17 cellular contexts compared by ENCODE assay signal in genomic region chr2:127645395-127646291, GRCh38. TPM values are rescaled to one million over a fixed set of nuclear protein-coding genes. Genes with fewer than 3 reads are reported as not detected.
DNase-seq lines count a peak whose midpoint lies in the region; ATAC-seq and TF ChIP-seq lines count a peak whose summit lies in the region.
"Had no signal": no experiment of that assay in that cellular context is flagged by ENCODE, and none has a peak within 500 bp of the region (broad histone marks: within the 10 kb centered on the region; RNA-seq: fewer than 3 reads in every experiment).

Gene GPR17 (plus strand): TSS chr2:127646153. CDS start chr2:127650736, 4,583 bp downstream.

- H3K27me3 Mint-ChIP-seq in naive thymus-derived CD4-positive, alpha-beta T cell, result no peaks in the 10 kb centered on the region
- H3K27me3 Mint-ChIP-seq: activated CD4-positive, alpha-beta memory T cell treated with anti-CD3 and anti-CD28 coated beads for 36 hours; activated naive CD8-positive, alpha-beta T cell treated with anti-CD3 and anti-CD28 coated beads for 36 hours; effector memory CD8-positive, alpha-beta T cell had no signal

- peak within 1 kb of the TSS; percentile 55 for H3K27ac ChIP-seq in PC-3 (ENCODE audit: low read length)
- H3K27ac ChIP-seq in esophagus muscularis mucosa (replicated peaks in 1 of 4), result peak within 1 kb of the TSS; percentile 79 to 84 (median 80)
- no peak within 1 kb of the TSS for H3K27ac ChIP-seq in naive thymus-derived CD4-positive, alpha-beta T cell (ENCODE audit: low read depth, low read length)
- peak within 1 kb of the TSS in 2 of 3 donors; percentile 17 to 36 for H3K27ac ChIP-seq in thyroid gland
- no peak within 1 kb of the TSS for H3K27ac ChIP-seq in body of pancreas
- H3K27ac ChIP-seq: HL-60 had no signal

- intact Hi-C loops in PC-3 (cut with micrococcal nuclease), result loop anchor here (10.0 kb wide), 1 partner anchor 451 kb away; no protein-coding TSS in a partner anchor
- intact Hi-C loops in esophagus muscularis mucosa (cut with DNase I), result loop anchor here (5.0 kb wide), 1 partner anchor 37 kb away; no protein-coding TSS in a partner anchor
- intact Hi-C loops in naive thymus-derived CD4-positive, alpha-beta T cell (cut with micrococcal nuclease), result no loop called here
- intact Hi-C loops in thyroid gland (cut with DNase I), result no loop called here
- intact Hi-C loops in body of pancreas (cut with DNase I), result no loop called here

- DNase-seq in PC-3 (no peak), esophagus muscularis mucosa (ENCODE audit: extremely low spot score) (no peak), thyroid gland (no peak), NCI-H2029 treated with DMSO at 0.1 percent for 48 hours (lab: John Stamatoyannopoulos, UW) (no peak), body of pancreas (no peak)
- no peak for DNase-seq in naive thymus-derived CD4-positive, alpha-beta T cell
- DNase-seq: activated CD4-positive, alpha-beta memory T cell treated with anti-CD3 and anti-CD28 coated beads for 36 hours; activated naive CD8-positive, alpha-beta T cell treated with anti-CD3 and anti-CD28 coated beads for 36 hours; DMS153; effector memory CD8-positive, alpha-beta T cell; NCI-H1048; stimulated activated CD4-positive, alpha-beta T cell treated with anti-CD3 and anti-CD28 coated beads, Interleukin-4, amount 100 ng/mL, for 24 hours; T-helper 2 cell had no signal

- BruUV-seq in PC-3 (replicated peaks; lab: Mats Ljungman, UMichigan), result no TSS peak

- POLR2A ChIA-PET in PC-3 (lab: Charles Lee; ENCODE audit: unreplicated experiment), result no interaction called here
- POLR2A ChIA-PET in naive thymus-derived CD4-positive, alpha-beta T cell (lab: Charles Lee), result no interaction called here

- no peaks in the 10 kb centered on the region for H3K9me3 Mint-ChIP-seq in naive thymus-derived CD4-positive, alpha-beta T cell
- H3K9me3 Mint-ChIP-seq: activated CD4-positive, alpha-beta memory T cell treated with anti-CD3 and anti-CD28 coated beads for 36 hours; activated naive CD8-positive, alpha-beta T cell treated with anti-CD3 and anti-CD28 coated beads for 36 hours; effector memory CD8-positive, alpha-beta T cell had no signal

- CTCF ChIA-PET in PC-3 (lab: Charles Lee), result no interaction called here
- CTCF ChIA-PET in naive thymus-derived CD4-positive, alpha-beta T cell (lab: Charles Lee), result interaction anchor here (1.9 kb wide), 1 partner anchor 54 kb away, joined by 7 read pairs; no protein-coding TSS in a partner anchor

- TF ChIP-seq EP300 in esophagus muscularis mucosa (IDR thresholded peaks at IDR 0.05), result no peak

- TF ChIP-seq CTCF in PC-3 (conservative IDR thresholded peaks at IDR 0.05; ENCODE audit: low read depth, low read length) (no peak), esophagus muscularis mucosa (IDR thresholded peaks at IDR 0.05) (no peak), thyroid gland (IDR thresholded peaks at IDR 0.05) (no peak), body of pancreas (IDR thresholded peaks at IDR 0.05) (no peak)

- peak within 1 kb of the TSS; percentile 15; the same call in 1 of the 2 replicates for H3K9ac ChIP-seq in PC-3 (ENCODE audit: low read length)

- H3K79me2 ChIP-seq in PC-3 (ENCODE audit: low read length), result no peaks in the 10 kb centered on the region

- peak within 1 kb of the TSS; percentile 17; the same call in 1 of the 2 replicates for H3K4me2 ChIP-seq in PC-3 (ENCODE audit: low read length)

- H2AFZ ChIP-seq in PC-3 (ENCODE audit: low read length), result 0 out of 2 replicates have a peak within 1 kb of the TSS, but pooled peaks have one; percentile 40

- TF ChIP-seq POLR2A in esophagus muscularis mucosa (IDR thresholded peaks at IDR 0.05; ENCODE audit: low read depth) (no peak), thyroid gland (IDR thresholded peaks at IDR 0.05) (no peak), body of pancreas (IDR thresholded peaks at IDR 0.05) (no peak)

- H3K27ac Mint-ChIP-seq in naive thymus-derived CD4-positive, alpha-beta T cell, result peak within 1 kb of the TSS; percentile 29 to 96 (median 82)
- H3K27ac Mint-ChIP-seq: activated CD4-positive, alpha-beta memory T cell treated with anti-CD3 and anti-CD28 coated beads for 36 hours; activated naive CD8-positive, alpha-beta T cell treated with anti-CD3 and anti-CD28 coated beads for 36 hours; effector memory CD8-positive, alpha-beta T cell had no signal

- H3F3A ChIP-seq in PC-3 (ENCODE audit: low read length, unreplicated experiment), result no peaks in the 10 kb centered on the region

- H3K4me3 ChIP-seq in PC-3 (ENCODE audit: low read length) (no peak within 1 kb of the TSS), esophagus muscularis mucosa (no peak within 1 kb of the TSS), thyroid gland (replicated peaks in 1 of 3) (no peak within 1 kb of the TSS), body of pancreas (no peak within 1 kb of the TSS)
- H3K4me3 ChIP-seq in naive thymus-derived CD4-positive, alpha-beta T cell (ENCODE audit: low read length), result no peak within 1 kb of the TSS
- H3K4me3 ChIP-seq: GM12878 had no signal

- H3K4me1 Mint-ChIP-seq in naive thymus-derived CD4-positive, alpha-beta T cell, result peaks cover 13 to 65% (median 51%) of the 10 kb centered on the region in 7 donors

- 74% methylated on average over 30 of the region's 37 CpGs for WGBS in esophagus muscularis mucosa
- 63 to 66% methylated on average over 18 to 33 of the region's 37 CpGs for WGBS in thyroid gland, 2 donors
- WGBS in body of pancreas, 2 donors, result 59 to 61% methylated on average over 20 to 32 of the region's 37 CpGs

- no peak within 1 kb of the TSS for H3K4me3 Mint-ChIP-seq in naive thymus-derived CD4-positive, alpha-beta T cell
- H3K4me3 Mint-ChIP-seq: activated CD4-positive, alpha-beta memory T cell treated with anti-CD3 and anti-CD28 coated beads for 36 hours; activated naive CD8-positive, alpha-beta T cell treated with anti-CD3 and anti-CD28 coated beads for 36 hours; effector memory CD8-positive, alpha-beta T cell had no signal

- H3K27me3 ChIP-seq in PC-3 (ENCODE audit: low read length), result no peaks in the 10 kb centered on the region
- H3K27me3 ChIP-seq in esophagus muscularis mucosa, result no peaks in the 10 kb centered on the region
- H3K27me3 ChIP-seq in naive thymus-derived CD4-positive, alpha-beta T cell (ENCODE audit: control insufficient read depth in 2 of 2, insufficient read depth in 2 of 2, low read length in 2 of 2), result no peaks in the 10 kb centered on the region
- no peaks in the 10 kb centered on the region for H3K27me3 ChIP-seq in thyroid gland
- no peaks in the 10 kb centered on the region for H3K27me3 ChIP-seq in body of pancreas
- H3K27me3 ChIP-seq: neutrophil had no signal

- ATAC-seq in PC-3 (no peak), HG03439 (IDR thresholded peaks at IDR 0.05; ENCODE audit: unreplicated experiment) (no peak), body of pancreas (no peak)
- no peak for ATAC-seq in naive thymus-derived CD4-positive, alpha-beta T cell
- ATAC-seq: effector memory CD8-positive, alpha-beta T cell; GM12878 had no signal

- H3K4me1 ChIP-seq in PC-3 (ENCODE audit: insufficient read depth, low read length), result peaks cover 30% of the 10 kb centered on the region
- peaks cover 92 to 100% (median 98%) of the 10 kb centered on the region in 4 donors for H3K4me1 ChIP-seq in esophagus muscularis mucosa
- H3K4me1 ChIP-seq in naive thymus-derived CD4-positive, alpha-beta T cell (ENCODE audit: control insufficient read depth in 2 of 2, insufficient read depth in 2 of 2, low read length in 2 of 2), result peaks cover 3 to 34% of the 10 kb centered on the region in 2 donors
- H3K4me1 ChIP-seq in thyroid gland, result peaks cover 7 to 33% of the 10 kb centered on the region in 2 donors
- peaks cover 8% of the 10 kb centered on the region for H3K4me1 ChIP-seq in body of pancreas

- H3K36me3 ChIP-seq in PC-3 (ENCODE audit: low read depth, low read length) (no peaks in the 10 kb centered on the region), esophagus muscularis mucosa (peaks cover 7 to 74% (median 48%) of the 10 kb centered on the region in 4 donors), thyroid gland (no peaks in the 10 kb centered on the region), body of pancreas (replicated peaks in 1 of 2; ENCODE audit: insufficient read depth in 1 of 2, low read depth in 2 of 2) (no peaks in the 10 kb centered on the region)
- H3K36me3 ChIP-seq in naive thymus-derived CD4-positive, alpha-beta T cell (ENCODE audit: control insufficient read depth in 2 of 3, insufficient read depth in 3 of 3, low read length in 3 of 3), result no peaks in the 10 kb centered on the region
- H3K36me3 ChIP-seq: neutrophil had no signal

- H3K9me2 ChIP-seq in PC-3 (replicated peaks; ENCODE audit: low read length), result no peaks in the 10 kb centered on the region

- no peaks in the 10 kb centered on the region for H4K20me1 ChIP-seq in PC-3 (ENCODE audit: low read length)

- H3K9me3 ChIP-seq in PC-3 (ENCODE audit: low read length), result no peaks in the 10 kb centered on the region
- no peaks in the 10 kb centered on the region for H3K9me3 ChIP-seq in esophagus muscularis mucosa
- H3K9me3 ChIP-seq in naive thymus-derived CD4-positive, alpha-beta T cell (ENCODE audit: control insufficient read depth in 2 of 3, low read length in 3 of 3), result no peaks in the 10 kb centered on the region
- H3K9me3 ChIP-seq in thyroid gland, result no peaks in the 10 kb centered on the region
- no peaks in the 10 kb centered on the region for H3K9me3 ChIP-seq in body of pancreas
- H3K9me3 ChIP-seq: neutrophil had no signal

- no peaks in the 10 kb centered on the region for H3K36me3 Mint-ChIP-seq in naive thymus-derived CD4-positive, alpha-beta T cell
- H3K36me3 Mint-ChIP-seq: activated CD4-positive, alpha-beta memory T cell treated with anti-CD3 and anti-CD28 coated beads for 36 hours; activated naive CD8-positive, alpha-beta T cell treated with anti-CD3 and anti-CD28 coated beads for 36 hours had no signal

RNA-seq across cellular contexts. Expression of gene GPR17, which starts in this region (rescaled TPM):
- total RNA-seq in PC-3 (2014; rRNA removed) (0.92 and 1.0 TPM in 2 replicates), esophagus muscularis mucosa (under 1 TPM in 1 of 4 donors, not detected in 3; 0.40 TPM), thyroid gland (not detected), body of pancreas (under 1 TPM in 1 of 2 donors, not detected in 1; 0.26 TPM)
- total RNA-seq in naive thymus-derived CD4-positive, alpha-beta T cell, result not detected
- not detected for polyA plus RNA-seq in naive thymus-derived CD4-positive, alpha-beta T cell
- total RNA-seq: activated CD4-positive, alpha-beta memory T cell treated with anti-CD3 and anti-CD28 coated beads for 36 hours; activated naive CD8-positive, alpha-beta T cell treated with anti-CD3 and anti-CD28 coated beads for 36 hours; GM12878 had no signal
- polyA plus RNA-seq: GM12878 had no signal

Comparison
In these comparisons a context has a peak if more than half of its experiments do, and no peak if none do; other contexts are left out.
1. H3K27ac ChIP-seq: peak in PC-3 (single experiment), esophagus muscularis mucosa (4 of 4) and thyroid gland (2 of 3); none in naive thymus-derived CD4-positive, alpha-beta T cell (single experiment) and body of pancreas (0 of 4).
2. intact Hi-C loops: an anchor here in PC-3 (10.0 kb wide) and esophagus muscularis mucosa (5.0 kb wide); none called in naive thymus-derived CD4-positive, alpha-beta T cell, thyroid gland and body of pancreas.